In genomic region chr10:71264345-71265200, GRCh38 we compare ENCODE assay signal across 1 cellular context.
A peak's percentile ranks its signal among the peaks of the same experiment; 100 is the strongest.
TF ChIP-seq lines count a peak whose summit lies in the region.

No MANE protein-coding gene starts in this region.

TF ChIP-seq in HEK293, 187 proteins besides CTCF, POLR2A, EP300 and RAD21 (continued from another document):
- TF ChIP-seq ZNF692 (tag by site-specific recombination; IDR thresholded peaks at IDR 0.05) (no peak), ZIC2 (tag by site-specific recombination; IDR thresholded peaks at IDR 0.05) (peak; percentile 52; the same call in 1 of the 2 replicates), ZNF174 (tag by site-specific recombination; IDR thresholded peaks at IDR 0.05) (no peak), ZBTB10 (tag by site-specific recombination; IDR thresholded peaks at IDR 0.05) (no peak), ZNF580 (tag by site-specific recombination; IDR thresholded peaks at IDR 0.05) (0 out of 2 replicates have a peak, but pooled peaks have one; percentile 47), IKZF3 (tag by site-specific recombination; IDR thresholded peaks at IDR 0.05) (no peak), ZNF768 (tag by site-specific recombination; IDR thresholded peaks at IDR 0.05) (0 out of 2 replicates have a peak, but pooled peaks have one; percentile 19), ZEB2 (tag by site-specific recombination; IDR thresholded peaks at IDR 0.05) (0 out of 2 replicates have a peak, but pooled peaks have one; percentile 31), ZNF837 (tag by site-specific recombination; IDR thresholded peaks at IDR 0.05) (no peak), ZNF704 (tag by site-specific recombination; IDR thresholded peaks at IDR 0.05) (no peak), ZNF148 (tag by site-specific recombination; IDR thresholded peaks at IDR 0.05; ENCODE audit: borderline replicate concordance) (no peak), ZNF24 (tag by site-specific recombination; IDR thresholded peaks at IDR 0.05) (no peak), ZNF138 (tag by site-specific recombination; IDR thresholded peaks at IDR 0.05; ENCODE audit: borderline replicate concordance) (no peak)
